ENCODE assay signal across 18 cellular contexts in genomic region chr1:186079084-186079684, GRCh38.
DNase-seq lines count a peak whose midpoint lies in the region; ATAC-seq, FAIRE-seq and TF ChIP-seq lines count a peak whose summit lies in the region.
"Had no signal": no experiment of that assay in that cellular context is flagged by ENCODE, and none has a peak within 500 bp of the region (broad histone marks: within the 10 kb centered on the region; RNA-seq: fewer than 3 reads in every experiment).

No MANE protein-coding gene starts in this region.

- TF ChIP-seq POLR2A in endothelial cell of umbilical vein (IDR thresholded peaks at IDR 0.05; ENCODE audit: low read depth, low read length) (no peak), gastroesophageal sphincter (IDR thresholded peaks at IDR 0.05) (no peak)

- H3K79me2 ChIP-seq in Loucy (ENCODE audit: insufficient read depth, low read length) (no peaks in the 10 kb centered on the region), endothelial cell of umbilical vein (ENCODE audit: control insufficient read depth, insufficient read depth, low read length) (no peaks in the 10 kb centered on the region), neural progenitor cell (ENCODE audit: low read depth) (no peaks in the 10 kb centered on the region)

- no peaks in the 10 kb centered on the region for H3K9me2 ChIP-seq in Loucy (replicated peaks; ENCODE audit: low read depth, low read length)

- DNase-seq in DMS53 (lab: John Stamatoyannopoulos, UW) (peak; percentile 6), DMS53 treated with DMSO at 0.1 percent for 48 hours (lab: John Stamatoyannopoulos, UW; ENCODE audit: unreplicated experiment) (no peak), endothelial cell of umbilical vein (ENCODE audit: low read depth, low spot score) (peak; percentile 4), neural progenitor cell (ENCODE audit: low spot score) (peak; percentile 13), right atrium auricular region (ENCODE audit: low spot score) (no peak), sciatic nerve (ENCODE audit: low spot score) (no peak)
- DNase-seq: DMS 273 treated with DMSO at 0.1 percent for 48 hours, Kasumi-1, NCI-H1417, NCI-H1930, NCI-H524 had no signal

- BruUV-seq in endothelial cell of umbilical vein (replicated peaks; lab: Mats Ljungman, UMichigan): no TSS peak

- H3K27ac Mint-ChIP-seq in neural progenitor cell: no peak overlapping the region
- H3K27ac Mint-ChIP-seq: B cell had no signal

- H3K4me3 Mint-ChIP-seq in neural progenitor cell: no peak overlapping the region
- H3K4me3 Mint-ChIP-seq: B cell had no signal

- TF ChIP-seq EP300 in gastroesophageal sphincter (IDR thresholded peaks at IDR 0.05): no peak

- peaks cover 26% of the 10 kb centered on the region for H3K4me1 ChIP-seq in Loucy (ENCODE audit: insufficient read depth, low read length, poor library complexity, severe bottlenecking)
- H3K4me1 ChIP-seq in endothelial cell of umbilical vein (ENCODE audit: control insufficient read depth, extremely low read depth, insufficient read depth, low read length): peaks cover 4% of the 10 kb centered on the region
- peaks cover 10% of the 10 kb centered on the region for H3K4me1 ChIP-seq in neural progenitor cell
- peaks cover 0 to 13% of the 10 kb centered on the region in 2 donors for H3K4me1 ChIP-seq in right atrium auricular region
- peaks cover 0 to 23% (median 0%) of the 10 kb centered on the region in 3 donors for H3K4me1 ChIP-seq in gastroesophageal sphincter

- H3K9ac ChIP-seq in Loucy (ENCODE audit: low read depth, low read length, poor library complexity, severe bottlenecking): no peak overlapping the region
- H3K9ac ChIP-seq in endothelial cell of umbilical vein (replicated peaks; ENCODE audit: extremely low read depth, insufficient read depth, low read length): no peak overlapping the region
- no peak overlapping the region for H3K9ac ChIP-seq in neural progenitor cell

- no peaks in the 10 kb centered on the region for H3K9me1 ChIP-seq in endothelial cell of umbilical vein (replicated peaks; ENCODE audit: control insufficient read depth, extremely low read depth, insufficient read depth, low read length)

- H3K36me3 ChIP-seq in Loucy (ENCODE audit: insufficient read depth, low read length) (no peaks in the 10 kb centered on the region), endothelial cell of umbilical vein (ENCODE audit: control insufficient read depth in 2 of 2, extremely low read depth in 1 of 2, insufficient read depth in 2 of 2, low read length in 2 of 2) (no peaks in the 10 kb centered on the region), neural progenitor cell (no peaks in the 10 kb centered on the region), right atrium auricular region (no peaks in the 10 kb centered on the region), gastroesophageal sphincter (peaks cover 0 to 19% of the 10 kb centered on the region in 2 donors)

- no peaks in the 10 kb centered on the region for H3K9me3 ChIP-seq in Loucy (ENCODE audit: insufficient read depth, low read depth, low read length)
- no peaks in the 10 kb centered on the region for H3K9me3 ChIP-seq in endothelial cell of umbilical vein (replicated peaks; ENCODE audit: control insufficient read depth, insufficient read depth, low read length)
- no peaks in the 10 kb centered on the region for H3K9me3 ChIP-seq in neural progenitor cell (ENCODE audit: low read depth)
- no peaks in the 10 kb centered on the region for H3K9me3 ChIP-seq in right atrium auricular region
- no peaks in the 10 kb centered on the region for H3K9me3 ChIP-seq in gastroesophageal sphincter

- peak overlapping the region; percentile 12 for H3K4me2 ChIP-seq in Loucy (ENCODE audit: low read depth, low read length, poor library complexity, severe bottlenecking)
- no peak overlapping the region for H3K4me2 ChIP-seq in endothelial cell of umbilical vein (ENCODE audit: insufficient read depth, low read length)
- H3K4me2 ChIP-seq in neural progenitor cell: no peak overlapping the region

- no peaks in the 10 kb centered on the region for H3K27me3 ChIP-seq in Loucy (ENCODE audit: insufficient read depth, low read length, poor library complexity, severe bottlenecking)
- no peaks in the 10 kb centered on the region for H3K27me3 ChIP-seq in endothelial cell of umbilical vein (ENCODE audit: control insufficient read depth in 2 of 2, insufficient read depth in 2 of 2, low read length in 2 of 2)
- no peaks in the 10 kb centered on the region for H3K27me3 ChIP-seq in neural progenitor cell
- H3K27me3 ChIP-seq in right atrium auricular region: no peaks in the 10 kb centered on the region
- no peaks in the 10 kb centered on the region for H3K27me3 ChIP-seq in gastroesophageal sphincter

- peak overlapping the region; percentile 71 for H2AFZ ChIP-seq in Loucy (ENCODE audit: low read length)
- H2AFZ ChIP-seq in endothelial cell of umbilical vein (ENCODE audit: low read depth, low read length): no peak overlapping the region
- no peak overlapping the region for H2AFZ ChIP-seq in neural progenitor cell (replicated peaks)

- no peak overlapping the region for H3K4me3 ChIP-seq in Loucy (ENCODE audit: low read length, poor library complexity, severe bottlenecking)
- no peak overlapping the region for H3K4me3 ChIP-seq in endothelial cell of umbilical vein (replicated peaks in 1 of 3; ENCODE audit: insufficient read depth in 1 of 3, low read depth in 1 of 3, low read length in 3 of 3)
- H3K4me3 ChIP-seq in neural progenitor cell: no peak overlapping the region
- no peak overlapping the region for H3K4me3 ChIP-seq in right atrium auricular region
- no peak overlapping the region for H3K4me3 ChIP-seq in gastroesophageal sphincter

- no peak for ATAC-seq in gastroesophageal sphincter
- no peak for ATAC-seq in sciatic nerve
- ATAC-seq: Panc1 had no signal

- H3K9me3 Mint-ChIP-seq in neural progenitor cell: no peaks in the 10 kb centered on the region

- TF ChIP-seq CTCF in Loucy (conservative IDR thresholded peaks at IDR 0.05; ENCODE audit: low read length) (no peak), endothelial cell of umbilical vein (IDR thresholded peaks at IDR 0.05; ENCODE audit: extremely low read depth in 1 of 2, insufficient read depth in 1 of 2, low read depth in 1 of 2, low read length in 2 of 2) (no peak), neural progenitor cell (IDR thresholded peaks at IDR 0.05) (no peak), right atrium auricular region (IDR thresholded peaks at IDR 0.05) (no peak), gastroesophageal sphincter (IDR thresholded peaks at IDR 0.05) (no peak)

- H3K27ac ChIP-seq in endothelial cell of umbilical vein (ENCODE audit: insufficient read depth, low read depth, low read length): no peak overlapping the region
- H3K27ac ChIP-seq in neural progenitor cell: no peak overlapping the region
- no peak overlapping the region for H3K27ac ChIP-seq in right atrium auricular region
- no peak overlapping the region for H3K27ac ChIP-seq in gastroesophageal sphincter
- H3K27ac ChIP-seq: 22Rv1 had no signal

- peaks cover 21% of the 10 kb centered on the region for H3K4me1 Mint-ChIP-seq in neural progenitor cell

- dilution Hi-C loops in endothelial cell of umbilical vein (cut with MboI; ENCODE audit: extremely low pct_ligation_motif_present, low sequenced_read_pairs): no loop called here

- H3F3A ChIP-seq in Loucy (ENCODE audit: low read depth) (no peaks in the 10 kb centered on the region), neural progenitor cell (ENCODE audit: low read depth) (no peaks in the 10 kb centered on the region)

- intact Hi-C loops in endothelial cell of umbilical vein (cut with micrococcal nuclease): no loop called here
- intact Hi-C loops in sciatic nerve (cut with DNase I): no loop called here

- no peaks in the 10 kb centered on the region for H4K20me1 ChIP-seq in Loucy (ENCODE audit: insufficient read depth, low read length, poor library complexity, severe bottlenecking)
- no peaks in the 10 kb centered on the region for H4K20me1 ChIP-seq in endothelial cell of umbilical vein (replicated peaks; ENCODE audit: control insufficient read depth, extremely low read depth, insufficient read depth, low read length)
- H4K20me1 ChIP-seq in neural progenitor cell (ENCODE audit: low read depth): no peaks in the 10 kb centered on the region

- 84 to 100% methylated on average over 1 to 4 of the region's 7 CpGs for WGBS in gastroesophageal sphincter (ENCODE audit: low coverage in 1 of 2), 2 donors

- H3K36me3 Mint-ChIP-seq in neural progenitor cell: peaks cover 3% of the 10 kb centered on the region

- FAIRE-seq in endothelial cell of umbilical vein (lab: Jason Lieb, UNC): no peak
- FAIRE-seq: GM12892, H1 had no signal

- POLR2A ChIA-PET in endothelial cell of umbilical vein (lab: Charles Lee): interaction anchor here (0.6 kb wide), 1 partner anchor 221 kb away, joined by 3 read pairs; no protein-coding TSS in a partner anchor

- peaks cover 3% of the 10 kb centered on the region for H3K27me3 Mint-ChIP-seq in neural progenitor cell (ENCODE audit: insufficient read depth, low read depth)

- CTCF ChIA-PET in endothelial cell of umbilical vein (lab: Charles Lee): interaction anchor here (1.6 kb wide), 1 partner anchor 359 kb away, joined by 3 read pairs; no protein-coding TSS in a partner anchor

TF ChIP-seq in endothelial cell of umbilical vein, 7 proteins besides CTCF, POLR2A, EP300 and RAD21:
- no peak for TF ChIP-seq EZH2 (IDR thresholded peaks at IDR 0.05; ENCODE audit: borderline replicate concordance, low read depth, low read length, severe bottlenecking)
- TF ChIP-seq FOS (IDR thresholded peaks at IDR 0.05; ENCODE audit: borderline replicate concordance, insufficient read depth, low read length): no peak
- TF ChIP-seq GATA2 (IDR thresholded peaks at IDR 0.05; ENCODE audit: insufficient read depth, insufficient read length, low read depth, low read length): no peak
- TF ChIP-seq MAX (IDR thresholded peaks at IDR 0.05; ENCODE audit: insufficient read depth, insufficient read length): no peak
- TF ChIP-seq JUN (IDR thresholded peaks at IDR 0.05; ENCODE audit: borderline replicate concordance, insufficient read depth, insufficient read length, low read depth): no peak
- no peak for TF ChIP-seq MYC (IDR thresholded peaks at IDR 0.05; ENCODE audit: low read depth, low read length)
- TF ChIP-seq POLR2AphosphoS5 (IDR thresholded peaks at IDR 0.05; ENCODE audit: insufficient read depth, low read depth, low read length): no peak

Comparison
In these comparisons a context has a peak if more than half of its experiments do, and no peak if none do; other contexts are left out.
1. DNase-seq: peak in DMS53 (single experiment), endothelial cell of umbilical vein (single experiment) and neural progenitor cell (single experiment); none in DMS53 treated with DMSO at 0.1 percent for 48 hours (single experiment), right atrium auricular region (single experiment) and sciatic nerve (single experiment).